Comparison of ENCODE assay signal across 8 cellular contexts in genomic region chr20:53948383-53949318, GRCh38.
DNase-seq lines count a peak whose midpoint lies in the region; ATAC-seq and TF ChIP-seq lines count a peak whose summit lies in the region.

No MANE protein-coding gene starts in this region.

- peak; percentile 52 for ATAC-seq in GM18502 (IDR thresholded peaks at IDR 0.05; ENCODE audit: poor library complexity, unreplicated experiment)
- peak; percentile 10 for ATAC-seq in GM21825 (IDR thresholded peaks at IDR 0.05; ENCODE audit: unreplicated experiment)
- ATAC-seq in Panc1: no peak

- H2BK12ac ChIP-seq in mesenchymal stem cell (ENCODE audit: low read length in 2 of 2): no peak overlapping the region

- H3K27me3 ChIP-seq in Panc1 (ENCODE audit: control insufficient read depth, insufficient read depth, low read length) (no peaks in the 10 kb centered on the region), mesenchymal stem cell (ENCODE audit: control insufficient read depth in 1 of 2, insufficient read depth in 1 of 2, low read length in 2 of 2) (no peaks in the 10 kb centered on the region)

- H3K9me3 ChIP-seq in Panc1 (ENCODE audit: control insufficient read depth, insufficient read depth, low read depth, low read length): no peaks in the 10 kb centered on the region
- peaks cover 10% of the 10 kb centered on the region for H3K9me3 ChIP-seq in mesenchymal stem cell (ENCODE audit: control insufficient read depth, low read length)

- POLR2A ChIA-PET in Panc1 (lab: Charles Lee): no interaction called here

- H3K18ac ChIP-seq in mesenchymal stem cell (ENCODE audit: low read depth in 1 of 2, low read length in 2 of 2): peak overlapping the region in 1 of 2 experiments; percentile 13

- H4K91ac ChIP-seq in mesenchymal stem cell (ENCODE audit: low read length): no peak overlapping the region

- H3K9ac ChIP-seq in mesenchymal stem cell (ENCODE audit: low read length): peak overlapping the region; percentile 50

- H2AFZ ChIP-seq in mesenchymal stem cell (ENCODE audit: low read depth, low read length): no peak overlapping the region

- no peak overlapping the region for H2BK15ac ChIP-seq in mesenchymal stem cell (ENCODE audit: low read depth, poor library complexity, severe bottlenecking)

- no peaks in the 10 kb centered on the region for H3K79me1 ChIP-seq in mesenchymal stem cell (replicated peaks; ENCODE audit: low read length, poor library complexity, severe bottlenecking)

- H3K4me1 ChIP-seq in Panc1 (ENCODE audit: control insufficient read depth, insufficient read depth, low read length) (peaks cover 23% of the 10 kb centered on the region), mesenchymal stem cell (ENCODE audit: control insufficient read depth, insufficient read depth, low read depth, low read length) (peaks cover 4% of the 10 kb centered on the region)

- peak overlapping the region; percentile 81 for H3K27ac ChIP-seq in Panc1 (ENCODE audit: low read length)
- H3K27ac ChIP-seq in mesenchymal stem cell (ENCODE audit: low read length, poor library complexity, severe bottlenecking): no peak overlapping the region

- no peak overlapping the region for H2AK5ac ChIP-seq in mesenchymal stem cell (ENCODE audit: low read length, severe bottlenecking)

- no peak overlapping the region for H3K4ac ChIP-seq in mesenchymal stem cell (ENCODE audit: low read depth in 1 of 2, low read length in 2 of 2)

- H3K14ac ChIP-seq in mesenchymal stem cell (ENCODE audit: low read length in 2 of 2): no peak overlapping the region

- no peak overlapping the region for H3K4me3 ChIP-seq in Panc1 (ENCODE audit: low read depth in 2 of 2, low read length in 2 of 2)
- peak overlapping the region in 1 of 2 experiments; percentile 30 for H3K4me3 ChIP-seq in mesenchymal stem cell (ENCODE audit: insufficient read depth in 1 of 2, low read depth in 1 of 2, low read length in 2 of 2)

- H3K36me3 ChIP-seq in Panc1 (ENCODE audit: control insufficient read depth, insufficient read depth, low read length): no peaks in the 10 kb centered on the region
- no peaks in the 10 kb centered on the region for H3K36me3 ChIP-seq in mesenchymal stem cell (ENCODE audit: control insufficient read depth in 1 of 2, insufficient read depth in 2 of 2, low read depth in 1 of 2, low read length in 2 of 2)

- CTCF ChIA-PET in Panc1 (lab: Charles Lee): no interaction called here

- no peak overlapping the region for H4K8ac ChIP-seq in mesenchymal stem cell (ENCODE audit: low read length)

- no peak overlapping the region for H3K4me2 ChIP-seq in mesenchymal stem cell (ENCODE audit: low read length, poor library complexity, severe bottlenecking)

- H2BK120ac ChIP-seq in mesenchymal stem cell (ENCODE audit: low read depth, low read length): no peak overlapping the region

- H3K23ac ChIP-seq in mesenchymal stem cell (ENCODE audit: low read length in 2 of 2): no peak overlapping the region

- BruUV-seq in Panc1 (replicated peaks; lab: Mats Ljungman, UMichigan): no TSS peak

- no peak overlapping the region for H2BK5ac ChIP-seq in mesenchymal stem cell (ENCODE audit: low read depth, low read length, poor library complexity, severe bottlenecking)

- in situ Hi-C loops in Panc1 (cut with HindIII; ENCODE audit: low pct_unique_long_range_greater_than_20kb, low sequenced_read_pairs): no loop called here

- no peak for DNase-seq in Panc1 (ENCODE audit: low read depth, low spot score)
- DNase-seq in mesenchymal stem cell: no peak
- DNase-seq in NCI-H226: no peak
- DNase-seq in NCI-H1048 (lab: John Stamatoyannopoulos, UW): no peak
- no peak for DNase-seq in head of caudate nucleus
- no peak for DNase-seq in mesenteric fat pad (ENCODE audit: low spot score)

- 97% methylated on average over 8 of the region's 11 CpGs for WGBS in mesenchymal stem cell

- intact Hi-C loops in Panc1 (cut with micrococcal nuclease; ENCODE audit: unreplicated experiment) (no loop called here), head of caudate nucleus (cut with DNase I) (loop anchor here (10.0 kb wide), 1 partner anchor 246 kb away; no protein-coding TSS in a partner anchor)

- no peak for TF ChIP-seq CTCF in Panc1 (IDR thresholded peaks at IDR 0.05)
